Comparison of ENCODE assay signal across 6 cellular contexts in genomic region chr6:3173636-3174089, GRCh38. TPM values are rescaled to one million over a fixed set of nuclear protein-coding genes. Genes with fewer than 3 reads are reported as not detected.
DNase-seq lines count a peak whose midpoint lies in the region; ATAC-seq, FAIRE-seq and TF ChIP-seq lines count a peak whose summit lies in the region.
"Not testable (repeated sequence)": the region's sequence is repeated elsewhere in the genome, so short reads cannot be mapped to it uniquely, and the experiment has no call there.
"Had no signal": no experiment of that assay in that cellular context is flagged by ENCODE, and none has a peak within 500 bp of the region (broad histone marks: within the 10 kb centered on the region; RNA-seq: fewer than 3 reads in every experiment).

No MANE protein-coding gene starts in this region.

- H3T11ph ChIP-seq in H9 (ENCODE audit: low read length), result not testable (repeated sequence)

- not testable (repeated sequence) for H3K23me2 ChIP-seq in H9 (ENCODE audit: insufficient read length, low read depth, low read length, poor library complexity, severe bottlenecking)

- not testable (repeated sequence) for H3K23ac ChIP-seq in H9 (ENCODE audit: insufficient read length, low read depth, low read length)

- H3K4me3 ChIP-seq in astrocyte (ENCODE audit: insufficient read depth, low read depth, low read length); endodermal cell (ENCODE audit: low read length): not testable (repeated sequence)

- not testable (repeated sequence) for H4K8ac ChIP-seq in H9 (replicated peaks; ENCODE audit: insufficient read length, low read depth, low read length)

- not testable (repeated sequence) for H3K9me3 Mint-ChIP-seq in H9; WTC11; astrocyte (ENCODE audit: unreplicated experiment); neural crest cell
- peaks cover 21% of the 10 kb centered on the region for H3K9me3 Mint-ChIP-seq in endodermal cell

- POLR2A ChIA-PET in WTC11 (lab: Charles Lee), result interaction anchor here (0.6 to 0.7 kb wide), 3 partner anchors 36 to 251 kb away, joined by 3 to 9 read pairs (median 3); no protein-coding TSS in a partner anchor

- not testable (repeated sequence) for H3K18ac ChIP-seq in H9 (ENCODE audit: insufficient read length, low read depth, low read length)

- not testable (repeated sequence) for H3K36me3 Mint-ChIP-seq in H9 (ENCODE audit: insufficient read depth in 1 of 3, low read depth in 3 of 3); WTC11; astrocyte (ENCODE audit: low read depth, unreplicated experiment); endodermal cell (ENCODE audit: low read depth); neural crest cell (ENCODE audit: low read depth)

- H4K5ac ChIP-seq in H9 (ENCODE audit: insufficient read length, low read depth, low read length), result not testable (repeated sequence)

- H2BK20ac ChIP-seq in H9 (ENCODE audit: low read depth, low read length, poor library complexity, severe bottlenecking), result not testable (repeated sequence)

- H2BK12ac ChIP-seq in H9 (ENCODE audit: insufficient read length, low read depth, low read length), result not testable (repeated sequence)

- H2BK5ac ChIP-seq in H9 (ENCODE audit: insufficient read length, low read length), result not testable (repeated sequence)

- not testable (repeated sequence) for H3K14ac ChIP-seq in H9 (ENCODE audit: insufficient read depth, low read length)

- H3K4me1 ChIP-seq in H9 (ENCODE audit: insufficient read depth, low read length); astrocyte (ENCODE audit: insufficient read depth, low read length); endodermal cell (ENCODE audit: control insufficient read depth, insufficient read depth, low read length): not testable (repeated sequence)

- H2BK15ac ChIP-seq in H9 (ENCODE audit: low read depth, low read length), result not testable (repeated sequence)

- H3K4me2 ChIP-seq in H9 (ENCODE audit: insufficient read depth, insufficient read length, low read length); astrocyte (ENCODE audit: low read length): not testable (repeated sequence)

- not testable (repeated sequence) for H3K4me3 Mint-ChIP-seq in H9; WTC11; astrocyte (ENCODE audit: unreplicated experiment); endodermal cell; neural crest cell

- H2BK120ac ChIP-seq in H9 (ENCODE audit: low read depth, low read length, poor library complexity, severe bottlenecking), result not testable (repeated sequence)

- not testable (repeated sequence) for H3K79me2 ChIP-seq in H9 (ENCODE audit: insufficient read depth, low read length); astrocyte (ENCODE audit: insufficient read depth, low read length)

- FAIRE-seq in astrocyte (lab: Jason Lieb, UNC), result not testable (repeated sequence)

- H3K9ac ChIP-seq in H9 (ENCODE audit: extremely low read depth, insufficient read length, low read length); astrocyte (ENCODE audit: low read length); endodermal cell (ENCODE audit: extremely low read depth, low read length, poor library complexity, severe bottlenecking): not testable (repeated sequence)

- H3K27ac Mint-ChIP-seq in H9, result peak overlapping the region in 2 of 3 experiments; percentile 48 to 50; a peak in 2 of 7 replicates
- peak overlapping the region; percentile 37; the same call in 1 of the 2 replicates for H3K27ac Mint-ChIP-seq in WTC11
- peak overlapping the region; percentile 54 for H3K27ac Mint-ChIP-seq in astrocyte (ENCODE audit: unreplicated experiment)
- H3K27ac Mint-ChIP-seq in endodermal cell, result peak overlapping the region; percentile 89
- H3K27ac Mint-ChIP-seq in neural crest cell (ENCODE audit: unreplicated experiment), result peak overlapping the region; percentile 23

- H2AFZ ChIP-seq in H9 (ENCODE audit: low read length); astrocyte (ENCODE audit: low read depth, low read length): not testable (repeated sequence)

- H3K4me1 Mint-ChIP-seq in H9, result peaks cover 23 to 40% of the 10 kb centered on the region in 2 experiments
- peaks cover 41% of the 10 kb centered on the region for H3K4me1 Mint-ChIP-seq in WTC11
- H3K4me1 Mint-ChIP-seq in astrocyte (ENCODE audit: low read depth, unreplicated experiment), result peaks cover 32% of the 10 kb centered on the region
- H3K4me1 Mint-ChIP-seq in endodermal cell, result peaks cover 29% of the 10 kb centered on the region
- H3K4me1 Mint-ChIP-seq in neural crest cell, result peaks cover 24% of the 10 kb centered on the region

- DNase-seq in H9; WTC11 (ENCODE audit: low spot score); astrocyte (ENCODE audit: low read depth); endodermal cell; neural crest cell (ENCODE audit: low read depth, low spot score): not testable (repeated sequence)

- H3K36me3 ChIP-seq in astrocyte (ENCODE audit: insufficient read depth, low read length); endodermal cell (ENCODE audit: control insufficient read depth, insufficient read depth, low read length): not testable (repeated sequence)

- not testable (repeated sequence) for H4K20me1 ChIP-seq in H9 (ENCODE audit: control insufficient read depth, insufficient read depth, insufficient read length); astrocyte (ENCODE audit: insufficient read depth, low read length)

- H3K27me3 Mint-ChIP-seq in H9 (ENCODE audit: low read depth); WTC11 (ENCODE audit: low read depth); astrocyte (ENCODE audit: low read depth, unreplicated experiment); endodermal cell (ENCODE audit: insufficient read depth); neural crest cell (ENCODE audit: low read depth): not testable (repeated sequence)

- not testable (repeated sequence) for H3K9me3 ChIP-seq in H9 (ENCODE audit: control insufficient read depth, low read depth, low read length); astrocyte (ENCODE audit: insufficient read depth, low read depth, low read length)
- peaks cover 17% of the 10 kb centered on the region for H3K9me3 ChIP-seq in endodermal cell (ENCODE audit: control insufficient read depth, low read length)

- H2AK5ac ChIP-seq in H9 (ENCODE audit: insufficient read length, low read length), result not testable (repeated sequence)

- not testable (repeated sequence) for H3K79me1 ChIP-seq in H9 (ENCODE audit: insufficient read depth, low read depth, low read length, poor library complexity, severe bottlenecking)

- not testable (repeated sequence) for H3K4ac ChIP-seq in H9 (ENCODE audit: low read depth, low read length)

- TF ChIP-seq CTCF in H9 (conservative IDR thresholded peaks at IDR 0.05); WTC11 (IDR thresholded peaks at IDR 0.05); astrocyte (IDR thresholded peaks at IDR 0.05; ENCODE audit: insufficient read depth, low read depth, low read length); endodermal cell (conservative IDR thresholded peaks at IDR 0.05); neural crest cell (conservative IDR thresholded peaks at IDR 0.05): not testable (repeated sequence)

- CTCF ChIA-PET in WTC11 (lab: Charles Lee), result interaction anchor here (1.8 kb wide), 1 partner anchor 78 kb away, joined by 4 read pairs; no protein-coding TSS in a partner anchor

- no CpG with 5 or more reads among the region's 11 CpGs for WGBS in H9 (ENCODE audit: extremely low coverage, insufficient read length, low lambda C conversion rate)
- 82 to 89% methylated on average over 10 to 11 of the region's 11 CpGs for WGBS in endodermal cell (ENCODE audit: insufficient coverage in 1 of 2, insufficient read length in 1 of 2), 2 experiments

- not testable (repeated sequence) for H4K91ac ChIP-seq in H9 (ENCODE audit: insufficient read length, low read depth, low read length)

- not testable (repeated sequence) for ATAC-seq in WTC11

- H3K56ac ChIP-seq in H9 (ENCODE audit: insufficient read length, low read depth, low read length), result not testable (repeated sequence)

- H3K27me3 ChIP-seq in H9 (ENCODE audit: insufficient read depth, low read length); astrocyte (ENCODE audit: insufficient read depth, low read length); endodermal cell (ENCODE audit: control insufficient read depth, insufficient read depth, low read length, poor library complexity, severe bottlenecking): not testable (repeated sequence)

- not testable (repeated sequence) for H3K27ac ChIP-seq in H9 (ENCODE audit: insufficient read length, low read depth, low read length); astrocyte (ENCODE audit: low read depth, low read length); endodermal cell (ENCODE audit: low read depth, low read length)

RNA-seq across cellular contexts. Expression of gene TUBB2A, which starts 16.3 kb away (rescaled TPM):
- 258 and 268 TPM in 2 replicates for total RNA-seq in H9 (2021)
- total RNA-seq in WTC11 (2021), result 357 to 403 TPM (median 394 TPM) in 3 replicates
- total RNA-seq in astrocyte, result 390 and 401 TPM in 2 replicates
- 100 to 1,000 TPM; 262 to 297 TPM for total RNA-seq in endodermal cell
- polyA plus RNA-seq in endodermal cell (2013, experiment 1 of 2), result 327 TPM
- polyA plus RNA-seq in endodermal cell (2013, experiment 2 of 2), result 301 TPM
- total RNA-seq in neural crest cell, result 167 and 177 TPM in 2 replicates

RNA-seq across cellular contexts. Expression of gene TUBB2B, which starts 53.8 kb away (rescaled TPM):
- total RNA-seq in H9 (2021), result 317 and 320 TPM in 2 replicates
- 591 to 627 TPM (median 616 TPM) in 3 replicates for total RNA-seq in WTC11 (2021)
- 124 and 144 TPM in 2 replicates for total RNA-seq in astrocyte
- 100 to 1,000 TPM; 253 to 304 TPM for total RNA-seq in endodermal cell
- polyA plus RNA-seq in endodermal cell (2013, experiment 1 of 2), result 836 TPM
- polyA plus RNA-seq in endodermal cell (2013, experiment 2 of 2), result 726 TPM
- total RNA-seq in neural crest cell, result 655 and 665 TPM in 2 replicates
- total RNA-seq: CD4-positive, alpha-beta memory T cell had no signal

RNA-seq across cellular contexts. Expression of gene BPHL, which starts 55.2 kb away (rescaled TPM):
- 48.7 and 50.2 TPM in 2 replicates for total RNA-seq in H9 (2021)
- 29.7 to 45.5 TPM (median 43.2 TPM) in 3 replicates for total RNA-seq in WTC11 (2021)
- total RNA-seq in astrocyte, result 22.7 and 23.1 TPM in 2 replicates
- 10 to 100 TPM; 42.8 to 42.9 TPM for total RNA-seq in endodermal cell
- polyA plus RNA-seq in endodermal cell (2013, experiment 1 of 2), result 33.5 TPM
- polyA plus RNA-seq in endodermal cell (2013, experiment 2 of 2), result 32.0 TPM
- total RNA-seq in neural crest cell, result 45.7 and 47.4 TPM in 2 replicates

Comparison
In these comparisons a context has a peak if more than half of its experiments do, and no peak if none do; other contexts are left out.
1. H3K27ac Mint-ChIP-seq: peak in every context shown above with its lines; median percentile 89 in endodermal cell; 54 in astrocyte; 49 in H9; 37 in WTC11; 23 in neural crest cell.